In the genomic region with DNA sequence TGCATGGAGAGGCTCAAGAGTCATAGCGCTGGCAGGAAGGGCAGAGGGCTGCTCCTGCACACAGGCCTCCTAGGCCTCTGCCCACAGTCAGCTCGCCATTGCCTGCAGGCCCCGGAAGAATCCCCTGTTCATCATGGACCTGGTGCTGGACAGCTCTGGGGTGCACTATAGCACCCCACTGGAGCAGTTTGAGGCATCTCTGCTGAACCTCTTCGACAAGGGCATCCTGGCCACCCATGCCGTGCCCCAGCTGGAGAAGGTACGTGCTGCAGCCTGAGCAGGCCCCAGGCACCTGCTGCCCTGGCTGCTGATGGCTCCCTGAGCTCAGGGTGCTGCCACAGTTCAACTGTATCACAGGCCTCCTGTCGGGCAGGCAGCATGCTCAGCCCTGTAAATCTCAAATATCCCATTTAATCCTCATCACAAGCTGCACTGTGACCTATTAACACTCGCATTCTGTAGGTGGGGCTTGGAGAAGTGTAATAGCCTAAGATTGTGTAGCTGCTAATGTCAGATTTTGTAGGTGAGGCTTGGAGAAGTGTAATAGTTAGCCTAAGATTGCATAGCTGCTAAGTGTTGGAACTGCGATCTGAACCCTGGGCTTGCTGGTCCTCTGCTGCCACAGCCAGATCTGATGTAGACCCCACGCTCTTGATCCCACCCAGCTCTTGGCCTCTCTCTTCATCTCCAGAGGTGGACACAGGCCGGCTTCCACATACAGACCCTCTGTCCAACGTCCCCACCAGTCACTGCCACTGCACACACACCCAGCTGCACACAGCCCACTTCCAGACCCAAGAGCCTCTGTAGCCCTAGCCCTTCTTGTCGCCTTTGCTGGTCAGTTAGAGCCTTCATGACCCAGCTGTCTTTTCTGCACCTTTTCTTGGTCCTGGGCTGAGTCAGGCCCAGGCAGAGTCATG, we compare ENCODE assay signal across 20 cellular contexts. TPM values are rescaled to one million over a fixed set of nuclear protein-coding genes. Genes with fewer than 3 reads are reported as not detected.
DNase-seq lines count a peak whose midpoint lies in the region; ATAC-seq, FAIRE-seq and TF ChIP-seq lines count a peak whose summit lies in the region.
"Had no signal": no experiment of that assay in that cellular context is flagged by ENCODE, and none has a peak within 500 bp of the region (broad histone marks: within the 10 kb centered on the region; RNA-seq: fewer than 3 reads in every experiment).

No MANE protein-coding gene starts in this region.

- TF ChIP-seq EP300 in Ishikawa (IDR thresholded peaks at IDR 0.05; ENCODE audit: borderline replicate concordance): no peak
- TF ChIP-seq EP300 in K562 (IDR thresholded peaks at IDR 0.05; ENCODE audit: low read length): no peak
- no peak for TF ChIP-seq EP300 in SK-N-SH (IDR thresholded peaks at IDR 0.05; ENCODE audit: borderline replicate concordance in 1 of 2, low read depth in 1 of 2, low read length in 1 of 2)

- ATAC-seq in K562: no peak
- ATAC-seq: A549 had no signal

- H3F3A ChIP-seq in SK-N-SH (replicated peaks; ENCODE audit: insufficient read depth): no peaks in the 10 kb centered on the region

- H3K79me2 ChIP-seq in K562 (ENCODE audit: control insufficient read depth, insufficient read depth, low read length) (no peaks in the 10 kb centered on the region), SK-N-SH (ENCODE audit: insufficient read depth) (no peaks in the 10 kb centered on the region)

- FAIRE-seq in K562 (lab: Jason Lieb, UNC) (no peak), kidney (lab: Jason Lieb, UNC) (no peak)
- FAIRE-seq: A549 had no signal

- no peaks in the 10 kb centered on the region for H3K36me3 ChIP-seq in K562 (ENCODE audit: control insufficient read depth, insufficient read depth, low read length)
- peaks cover 11 to 26% of the 10 kb centered on the region in 2 donors for H3K36me3 ChIP-seq in kidney (ENCODE audit: control insufficient read depth in 1 of 2, insufficient read depth in 2 of 2, low read length in 2 of 2)
- no peaks in the 10 kb centered on the region for H3K36me3 ChIP-seq in SK-N-SH (replicated peaks in 1 of 2; ENCODE audit: control insufficient read depth in 1 of 2, insufficient read depth in 2 of 2, low read length in 1 of 2)
- H3K36me3 ChIP-seq: HAP-1 had no signal

- no peaks in the 10 kb centered on the region for H3K9me1 ChIP-seq in K562 (ENCODE audit: control insufficient read depth, insufficient read depth, low read length)

- intact Hi-C loops in CD14-positive monocyte (cut with micrococcal nuclease) (no loop called here), K562 (cut with micrococcal nuclease) (no loop called here), kidney (cut with DNase I) (loop anchor here (10.0 kb wide), 1 partner anchor 123 kb away; a partner anchor contains a TSS)

- in situ Hi-C loops in K562 (cut with MboI): no loop called here

- TF ChIP-seq RAD21 in Ishikawa (IDR thresholded peaks at IDR 0.05; ENCODE audit: low read depth): no peak
- no peak for TF ChIP-seq RAD21 in K562 (CRISPR knock-in tag; conservative IDR thresholded peaks at IDR 0.05 in 1 of 2, IDR thresholded peaks at IDR 0.05 in 1 of 2)
- TF ChIP-seq RAD21 in SK-N-SH (IDR thresholded peaks at IDR 0.05; ENCODE audit: low read length): no peak

- no peak overlapping the region for H3K9ac ChIP-seq in K562 (ENCODE audit: insufficient read depth in 1 of 2, low read depth in 2 of 2, low read length in 2 of 2)
- H3K9ac ChIP-seq in kidney (ENCODE audit: low read length in 2 of 2): no peak overlapping the region
- H3K9ac ChIP-seq in SK-N-SH: no peak overlapping the region

- TF ChIP-seq CTCF in CD14-positive monocyte (IDR thresholded peaks at IDR 0.05) (no peak), K562 (IDR thresholded peaks at IDR 0.05 in 2 of 3, conservative IDR thresholded peaks at IDR 0.05 in 1 of 3; ENCODE audit: insufficient read depth in 2 of 3, low read depth in 1 of 3, low read length in 3 of 3) (no peak), kidney (IDR thresholded peaks at IDR 0.05; ENCODE audit: borderline replicate concordance, extremely low read depth, insufficient read depth) (no peak), SK-N-SH (IDR thresholded peaks at IDR 0.05) (no peak)

- H3K27ac Mint-ChIP-seq in CD14-positive monocyte: no peak overlapping the region

- 12% methylated on average over 11 of the region's 13 CpGs for WGBS in K562 (ENCODE audit: insufficient coverage, low coverage, missing lambda C conversion rate)
- 78% methylated on average over 6 of the region's 13 CpGs for WGBS in SK-N-SH (ENCODE audit: low lambda C conversion rate)

- peaks cover 0 to 5% (median 2%) of the 10 kb centered on the region in 3 donors for H3K27me3 Mint-ChIP-seq in CD14-positive monocyte (ENCODE audit: low read depth in 3 of 3)

- H4K20me1 ChIP-seq in K562 (replicated peaks; ENCODE audit: control insufficient read depth, insufficient read depth, low read length) (no peaks in the 10 kb centered on the region), SK-N-SH (ENCODE audit: insufficient read depth) (no peaks in the 10 kb centered on the region)

- H2AFZ ChIP-seq in K562 (ENCODE audit: low read depth, low read length) (no peak overlapping the region), SK-N-SH (ENCODE audit: low read depth) (no peak overlapping the region)

- H3K9me3 ChIP-seq in K562 (replicated peaks; ENCODE audit: control insufficient read depth, insufficient read depth, low read depth, low read length) (no peaks in the 10 kb centered on the region), kidney (ENCODE audit: control insufficient read depth in 1 of 2, low read length in 2 of 2) (no peaks in the 10 kb centered on the region), SK-N-SH (no peaks in the 10 kb centered on the region)
- H3K9me3 ChIP-seq: A549, Caco-2, HAP-1 had no signal

- H3K9me3 Mint-ChIP-seq in CD14-positive monocyte: peaks cover 0 to 1% (median 0%) of the 10 kb centered on the region in 7 donors

- POLR2A ChIA-PET in K562 (lab: Yijun Ruan, JAX) (interaction anchor here (0.6 to 1.2 kb wide), 4 partner anchors 13 to 96 kb away, joined by 3 to 4 read pairs (median 3); no protein-coding TSS in a partner anchor), SK-N-SH (lab: Yijun Ruan, JAX) (no interaction called here)

- no peaks in the 10 kb centered on the region for H3K9me2 ChIP-seq in SK-N-SH

- no peak overlapping the region for H3K4me2 ChIP-seq in K562 (ENCODE audit: insufficient read depth, low read length)
- H3K4me2 ChIP-seq in SK-N-SH: no peak overlapping the region
- H3K4me2 ChIP-seq: A549 had no signal

- H3K27me3 ChIP-seq in K562 (ENCODE audit: control insufficient read depth in 2 of 2, insufficient read depth in 2 of 2, low read length in 2 of 2) (no peaks in the 10 kb centered on the region; a peak in 1 of 5 replicates), SK-N-SH (ENCODE audit: insufficient read depth) (no peaks in the 10 kb centered on the region)

- H3K36me3 Mint-ChIP-seq in CD14-positive monocyte: peaks cover 82 to 87% of the 10 kb centered on the region in 2 donors

- no TSS peak for BruUV-seq in K562 (replicated peaks; lab: Mats Ljungman, UMichigan)

- H3K4me3 ChIP-seq in K562 (no peak overlapping the region), kidney (ENCODE audit: low read length in 2 of 2) (no peak overlapping the region), SK-N-SH (ENCODE audit: low read depth in 2 of 2, low read length in 1 of 2) (no peak overlapping the region)
- H3K4me3 ChIP-seq: A549, HAP-1 had no signal

- CTCF ChIA-PET in K562 (lab: Yijun Ruan, JAX; ENCODE audit: low intra/inter-chr PET ratio): no interaction called here
- CTCF ChIA-PET in SK-N-SH (lab: Yijun Ruan, JAX): interaction anchor here (1.1 to 32.8 kb wide), 6 partner anchors 8 to 128 kb away, joined by 3 to 504 read pairs (median 6); a partner anchor contains a TSS

- no peak overlapping the region for H3K4me3 Mint-ChIP-seq in CD14-positive monocyte

- H3K27ac ChIP-seq in K562 (ENCODE audit: extremely low read depth, low read depth, low read length) (no peak overlapping the region), kidney (ENCODE audit: low read depth in 2 of 2, low read length in 2 of 2) (no peak overlapping the region), substantia nigra (ENCODE audit: low read depth, low read length, poor library complexity, severe bottlenecking) (no peak overlapping the region), SK-N-SH (ENCODE audit: low read depth in 2 of 2, low read length in 1 of 2) (no peak overlapping the region)
- H3K27ac ChIP-seq: A549, C4-2B had no signal

- H3K4me1 ChIP-seq in K562 (replicated peaks in 1 of 2; ENCODE audit: control insufficient read depth in 2 of 2, insufficient read depth in 2 of 2, low read length in 2 of 2): peaks cover 0 to 12% of the 10 kb centered on the region in 2 experiments; a peak in 2 of 5 replicates
- no peaks in the 10 kb centered on the region for H3K4me1 ChIP-seq in kidney (ENCODE audit: control insufficient read depth in 1 of 2, insufficient read depth in 1 of 2, low read depth in 1 of 2, low read length in 2 of 2)
- no peaks in the 10 kb centered on the region for H3K4me1 ChIP-seq in SK-N-SH (ENCODE audit: control insufficient read depth in 1 of 2, insufficient read depth in 2 of 2, low read depth in 1 of 2, low read length in 1 of 2)
- H3K4me1 ChIP-seq: A549, Caco-2, HAP-1 had no signal

- H3K4me1 Mint-ChIP-seq in CD14-positive monocyte: no peaks in the 10 kb centered on the region

- DNase-seq in CD14-positive monocyte (ENCODE audit: low spot score): peak; percentile 25
- DNase-seq in K562 (ENCODE audit: extremely low read depth in 1 of 4, low spot score in 3 of 4): no peak
- DNase-seq in kidney: peak; percentile 60
- no peak for DNase-seq in substantia nigra (lab: John Stamatoyannopoulos, UW)
- DNase-seq in SK-N-SH: no peak
- no peak for DNase-seq in GDM1 (lab: John Stamatoyannopoulos, UW)
- no peak for DNase-seq in central memory CD4-positive, alpha-beta T cell
- DNase-seq: Caco-2; EL; Kasumi-1; MM.1S; NCI-H1092 treated with DMSO at 0.1 percent for 48 hours; NCI-H1694; NCI-H524 treated with DMSO at 0.1 percent for 48 hours; NK-92 treated with Interleukin-12 subunit alpha and Interleukin-12 subunit beta, amount 100 ng/mL, for 24 hours; RPMI8226 had no signal

- TF ChIP-seq POLR2A in K562 (conservative IDR thresholded peaks at IDR 0.05): no peak

RNA-seq across cellular contexts. Expression of a gene that starts 31.9 kb away (rescaled TPM):
- under 1 TPM; 0.15 to 0.25 TPM for polyA plus RNA-seq in CD14-positive monocyte
- 10.1 and 27.0 TPM in 2 replicates for total RNA-seq in K562 (2011; cell fraction: chromatin; rRNA removed; ENCODE audit: low replicate concordance)
- 5.8 and 8.3 TPM in 2 replicates for total RNA-seq in K562 (2011; cell fraction: nucleolus; rRNA removed)
- 4.7 and 7.0 TPM in 2 replicates for total RNA-seq in K562 (2011; cell fraction: nucleoplasm; rRNA removed)
- total RNA-seq in K562 (2014; rRNA removed): 0.41 and 0.57 TPM in 2 replicates
- 0.18 and 0.22 TPM in 2 replicates for total RNA-seq in K562 (2014; rRNA removed; fragmentation: Illumina TruSeq; extraction: Trizol)
- 0.51 and 0.57 TPM in 2 replicates for total RNA-seq in K562 (2015; rRNA removed; fragmentation: Illumina TruSeq; extraction: Trizol)
- 0.84 and 1.2 TPM in 2 replicates for total RNA-seq in K562 (2021)
- 0.57 and 0.97 TPM in 2 replicates for polyA plus RNA-seq in K562 (2011; rRNA removed)
- polyA plus RNA-seq in K562 (2011; cell fraction: cytosol; rRNA removed): 0.21 and 0.55 TPM in 2 replicates
- 5.4 and 8.1 TPM in 2 replicates for polyA plus RNA-seq in K562 (2011; cell fraction: nucleus; rRNA removed)
- 0.47 and 4.0 TPM in 2 replicates for polyA plus RNA-seq in K562 (2012)
- 0.42 and 0.68 TPM in 2 replicates for polyA plus RNA-seq in K562 (2014; fragmentation: Illumina TruSeq; extraction: Trizol)
- polyA plus RNA-seq in K562 (2014; fragmentation: Nextera tagmentation; extraction: Ambion mirVana): under 1 TPM; 0.04 TPM
- 0.40 and 0.50 TPM in 2 replicates for polyA plus RNA-seq in K562 (2014; rRNA removed)
- 0.98 and 1.8 TPM in 2 replicates for polyA minus RNA-seq in K562 (2011; rRNA and poly(A)+ RNA removed)
- 0.46 and 0.48 TPM in 2 replicates for polyA minus RNA-seq in K562 (2011; cell fraction: cytosol; rRNA and poly(A)+ RNA removed)
- polyA minus RNA-seq in K562 (2011; cell fraction: nucleus; rRNA and poly(A)+ RNA removed): 2.2 and 5.3 TPM in 2 replicates
- total RNA-seq in kidney: 12.1 TPM
- polyA plus RNA-seq in kidney (ENCODE audit: insufficient read depth, low read depth, low replicate concordance): 1.7 TPM
- 5.1 and 6.7 TPM in 2 replicates for polyA plus RNA-seq in SK-N-SH (2012; rRNA removed)
- polyA plus RNA-seq in SK-N-SH (2012; cell fraction: cytosol; rRNA removed): 1.2 and 1.4 TPM in 2 replicates
- 34.4 and 46.8 TPM in 2 replicates for polyA plus RNA-seq in SK-N-SH (2012; cell fraction: nucleus; rRNA removed)

Comparison
In these comparisons a context has a peak if more than half of its experiments do, and no peak if none do; other contexts are left out.
1. DNase-seq: peak in CD14-positive monocyte (single experiment) and kidney (single experiment); none in K562 (0 of 4), substantia nigra (0 of 49), SK-N-SH (single experiment), GDM1 (single experiment) and central memory CD4-positive, alpha-beta T cell (single experiment).